Comparison of ENCODE assay signal across 25 cellular contexts in genomic region chr12:29343022-29343799, GRCh38. TPM values are rescaled to one million over a fixed set of nuclear protein-coding genes. Genes with fewer than 3 reads are reported as not detected.
DNase-seq lines count a peak whose midpoint lies in the region; FAIRE-seq and TF ChIP-seq lines count a peak whose summit lies in the region.
"Had no signal": no experiment of that assay in that cellular context is flagged by ENCODE, and none has a peak within 500 bp of the region (broad histone marks: within the 10 kb centered on the region; RNA-seq: fewer than 3 reads in every experiment).

No MANE protein-coding gene starts in this region.

- no peak overlapping the region for H3K9ac ChIP-seq in astrocyte (ENCODE audit: low read length)

- H3K9me3 ChIP-seq in HEK293 (ENCODE audit: control insufficient read depth, insufficient read depth, low read depth, low read length): no peaks in the 10 kb centered on the region
- H3K9me3 ChIP-seq in astrocyte (ENCODE audit: insufficient read depth, low read depth, low read length): no peaks in the 10 kb centered on the region
- no peaks in the 10 kb centered on the region for H3K9me3 ChIP-seq in transverse colon
- H3K9me3 ChIP-seq: Caco-2, MG63 had no signal

- intact Hi-C loops in transverse colon (cut with DNase I; ENCODE audit: low total_unique reads): no loop called here

- H3K4me1 Mint-ChIP-seq in activated T-cell treated with anti-CD3 and anti-CD28 coated beads, Interleukin-2, amount 50 U/mL, for 24 hours (ENCODE audit: low read depth): peaks cover 11% of the 10 kb centered on the region
- no peaks in the 10 kb centered on the region for H3K4me1 Mint-ChIP-seq in astrocyte (ENCODE audit: low read depth, unreplicated experiment)
- H3K4me1 Mint-ChIP-seq: H9 had no signal

- no peak overlapping the region for H3K4me3 ChIP-seq in HEK293 (ENCODE audit: low read depth, low read length)
- H3K4me3 ChIP-seq in astrocyte (ENCODE audit: insufficient read depth, low read depth, low read length): no peak overlapping the region
- H3K4me3 ChIP-seq in transverse colon: no peak overlapping the region
- H3K4me3 ChIP-seq: MG63 had no signal

- no peak for TF ChIP-seq POLR2A in transverse colon (IDR thresholded peaks at IDR 0.05)

- peaks cover 88% of the 10 kb centered on the region for H3K36me3 Mint-ChIP-seq in activated T-cell treated with anti-CD3 and anti-CD28 coated beads, Interleukin-2, amount 50 U/mL, for 24 hours (ENCODE audit: low read depth)
- peaks cover 7% of the 10 kb centered on the region for H3K36me3 Mint-ChIP-seq in astrocyte (ENCODE audit: low read depth, unreplicated experiment)

- H3K4me2 ChIP-seq in astrocyte (ENCODE audit: low read length): no peak overlapping the region

- H3K27ac Mint-ChIP-seq in activated T-cell treated with anti-CD3 and anti-CD28 coated beads, Interleukin-2, amount 50 U/mL, for 24 hours: peak overlapping the region; percentile 26
- no peak overlapping the region for H3K27ac Mint-ChIP-seq in astrocyte (ENCODE audit: unreplicated experiment)
- H3K27ac Mint-ChIP-seq: CD4-positive, alpha-beta T cell; H9; IgD-negative memory B cell had no signal

- 90 to 94% methylated on average over 2 of the region's 2 CpGs for WGBS in transverse colon (ENCODE audit: low coverage in 1 of 2), 2 donors

- in situ Hi-C loops in transverse colon (cut with MboI; ENCODE audit: low pct_ligation_motif_present in 1 of 4, low pct_unique_long_range_greater_than_20kb in 1 of 4, low sequenced_read_pairs in 3 of 4): no loop called here

- H3K36me3 ChIP-seq in HEK293 (ENCODE audit: control insufficient read depth in 2 of 2, insufficient read depth in 1 of 2, low read length in 2 of 2) (peaks cover 56 to 58% of the 10 kb centered on the region in 2 experiments), astrocyte (ENCODE audit: insufficient read depth, low read length) (peaks cover 20% of the 10 kb centered on the region), transverse colon (peaks cover 0 to 23% (median 9%) of the 10 kb centered on the region in 4 donors)

- CTCF ChIA-PET in HEK293 (lab: Yijun Ruan, JAX): interaction anchor here (0.6 kb wide), 1 partner anchor 1308 kb away, joined by 3 read pairs; no protein-coding TSS in a partner anchor

- POLR2A ChIA-PET in HEK293 (lab: Yijun Ruan, JAX): no interaction called here

- DNase-seq in activated T-cell treated with anti-CD3 and anti-CD28 coated beads, Interleukin-2, amount 50 U/mL, for 24 hours: no peak
- DNase-seq in activated T-cell treated with anti-CD3 and anti-CD28 coated beads, Interleukin-2, amount 50 U/mL, for 48 hours: no peak
- no peak for DNase-seq in astrocyte (ENCODE audit: low read depth)
- DNase-seq in iris pigment epithelial cell (ENCODE audit: low read depth): peak; percentile 21
- DNase-seq in frontal cortex (ENCODE audit: low spot score in 2 of 2): no peak
- DNase-seq in SIG-M5 (lab: John Stamatoyannopoulos, UW): no peak
- DNase-seq in transverse colon: no peak
- DNase-seq: Caco-2; CD4-positive, alpha-beta T cell; GDM1; H9; Karpas-422; MG63; NCI-H1092; NCI-H1436 treated with DMSO at 0.1 percent for 48 hours; NCI-H2029 treated with DMSO at 0.1 percent for 48 hours; NCI-H2227 treated with DMSO at 0.1 percent for 48 hours; NCI-H524; NCI-H82; OCI-M1; SHP77 treated with DMSO at 0.1 percent for 48 hours had no signal

- no peaks in the 10 kb centered on the region for H3K4me1 ChIP-seq in HEK293 (ENCODE audit: control insufficient read depth, insufficient read depth, low read length)
- no peaks in the 10 kb centered on the region for H3K4me1 ChIP-seq in astrocyte (ENCODE audit: insufficient read depth, low read length)
- peaks cover 0 to 12% (median 0%) of the 10 kb centered on the region in 4 donors for H3K4me1 ChIP-seq in transverse colon
- H3K4me1 ChIP-seq: Caco-2 had no signal

- H4K20me1 ChIP-seq in astrocyte (ENCODE audit: insufficient read depth, low read length): no peaks in the 10 kb centered on the region

- H3K27ac ChIP-seq in HEK293 (ENCODE audit: extremely low read depth, low read depth, low read length) (no peak overlapping the region), astrocyte (ENCODE audit: low read depth, low read length) (no peak overlapping the region), transverse colon (no peak overlapping the region)
- H3K27ac ChIP-seq: HL-60 had no signal

- no peaks in the 10 kb centered on the region for H3K79me2 ChIP-seq in astrocyte (ENCODE audit: insufficient read depth, low read length)

- no peaks in the 10 kb centered on the region for H3K27me3 ChIP-seq in astrocyte (ENCODE audit: insufficient read depth, low read length)
- H3K27me3 ChIP-seq in transverse colon: no peaks in the 10 kb centered on the region
- H3K27me3 ChIP-seq: MG63 had no signal

- no peaks in the 10 kb centered on the region for H3K9me3 Mint-ChIP-seq in activated T-cell treated with anti-CD3 and anti-CD28 coated beads, Interleukin-2, amount 50 U/mL, for 24 hours
- H3K9me3 Mint-ChIP-seq in astrocyte (ENCODE audit: unreplicated experiment): no peaks in the 10 kb centered on the region
- H3K9me3 Mint-ChIP-seq: CD4-positive, alpha-beta T cell; H9; IgD-negative memory B cell had no signal

- no peaks in the 10 kb centered on the region for H3K27me3 Mint-ChIP-seq in activated T-cell treated with anti-CD3 and anti-CD28 coated beads, Interleukin-2, amount 50 U/mL, for 24 hours
- no peaks in the 10 kb centered on the region for H3K27me3 Mint-ChIP-seq in astrocyte (ENCODE audit: low read depth, unreplicated experiment)
- H3K27me3 Mint-ChIP-seq: CD4-positive, alpha-beta T cell; IgD-negative memory B cell had no signal

- no peak for TF ChIP-seq EP300 in transverse colon (IDR thresholded peaks at IDR 0.05; ENCODE audit: low read depth)

- TF ChIP-seq CTCF in HEK293 (tag by site-specific recombination; IDR thresholded peaks at IDR 0.05): no peak
- TF ChIP-seq CTCF in astrocyte (IDR thresholded peaks at IDR 0.05; ENCODE audit: insufficient read depth, low read depth, low read length): no peak
- TF ChIP-seq CTCF in transverse colon (IDR thresholded peaks at IDR 0.05): no peak

- H2AFZ ChIP-seq in astrocyte (ENCODE audit: low read depth, low read length): no peak overlapping the region

- FAIRE-seq in astrocyte (lab: Jason Lieb, UNC): peak; percentile 26
- FAIRE-seq in frontal cortex (lab: Jason Lieb, UNC): no peak
- FAIRE-seq: A204.1 had no signal

- no peak overlapping the region for H3K4me3 Mint-ChIP-seq in activated T-cell treated with anti-CD3 and anti-CD28 coated beads, Interleukin-2, amount 50 U/mL, for 24 hours
- H3K4me3 Mint-ChIP-seq in astrocyte (ENCODE audit: unreplicated experiment): no peak overlapping the region
- H3K4me3 Mint-ChIP-seq: CD4-positive, alpha-beta T cell; H9; IgD-negative memory B cell had no signal

TF ChIP-seq in HEK293, 187 proteins besides CTCF, POLR2A, EP300 and RAD21:
- no peak for TF ChIP-seq ZNF266 (tag by site-specific recombination; IDR thresholded peaks at IDR 0.05; ENCODE audit: low read depth)
- TF ChIP-seq ZNF133 (tag by site-specific recombination; IDR thresholded peaks at IDR 0.05): peak; percentile 72

RNA-seq across cellular contexts. Expression of gene ERGIC2, which starts 37.8 kb away (rescaled TPM):
- 81.5 and 93.3 TPM in 2 replicates for total RNA-seq in astrocyte
- total RNA-seq in frontal cortex: 52.2 TPM
- 10 to 100 TPM in 3 of 4 donors, 1 to 10 TPM in 1; 2.6 to 24.7 (median 20.6) TPM for total RNA-seq in transverse colon
